ENCODE assay signal across 1 cellular context in genomic region chr16:70481929-70482536, GRCh38.
TF ChIP-seq lines count a peak whose summit lies in the region.

No MANE protein-coding gene starts in this region.

TF ChIP-seq in SK-N-SH, 30 proteins besides CTCF, POLR2A, EP300 and RAD21:
- no peak for TF ChIP-seq TEAD4 (IDR thresholded peaks at IDR 0.05; ENCODE audit: borderline replicate concordance, insufficient read depth)
- no peak for TF ChIP-seq EZH2phosphoT487 (IDR thresholded peaks at IDR 0.05; ENCODE audit: borderline replicate concordance, low read depth)
- 0 out of 2 replicates have a peak, but pooled peaks have one; percentile 13 for TF ChIP-seq JUND (IDR thresholded peaks at IDR 0.05)
- peak; percentile 61; the same call in 1 of the 2 replicates for TF ChIP-seq FOSL2 (IDR thresholded peaks at IDR 0.05; ENCODE audit: borderline replicate concordance, low read depth)
- TF ChIP-seq FOXM1 (IDR thresholded peaks at IDR 0.05; ENCODE audit: low read depth) = no peak
- TF ChIP-seq YY1 (IDR thresholded peaks at IDR 0.05; ENCODE audit: low read depth) = no peak
- no peak for TF ChIP-seq ZBTB33 (IDR thresholded peaks at IDR 0.05; ENCODE audit: borderline replicate concordance, low read depth)
- TF ChIP-seq TCF12 (IDR thresholded peaks at IDR 0.05) = peak; percentile 30; the same call in 1 of the 2 replicates
- TF ChIP-seq POLR2AphosphoS5 (IDR thresholded peaks at IDR 0.05; ENCODE audit: low read depth, low read length) = no peak
- TF ChIP-seq REST (IDR thresholded peaks at IDR 0.05; ENCODE audit: low read depth, low read length) = no peak
- no peak for TF ChIP-seq SIN3A (IDR thresholded peaks at IDR 0.05; ENCODE audit: borderline replicate concordance, low read depth, low read length)
- TF ChIP-seq USF1 (IDR thresholded peaks at IDR 0.05; ENCODE audit: borderline replicate concordance, low read depth) = no peak
- TF ChIP-seq RCOR1 (IDR thresholded peaks at IDR 0.05; ENCODE audit: low read length) = no peak
- no peak for TF ChIP-seq RFX5 (IDR thresholded peaks at IDR 0.05; ENCODE audit: low read length)
